ENCODE assay signal across 1 cellular context in genomic region chr6:22147469-22147815, GRCh38.
TF ChIP-seq lines count a peak whose summit lies in the region.

No MANE protein-coding gene starts in this region.

TF ChIP-seq in GM12878, 131 proteins besides CTCF, POLR2A, EP300 and RAD21 (continued from another document):
- no peak for TF ChIP-seq BCLAF1 (IDR thresholded peaks at IDR 0.05)
- TF ChIP-seq ZNF384 (IDR thresholded peaks at IDR 0.05; ENCODE audit: borderline replicate concordance, low read depth, low read length), result no peak
- TF ChIP-seq BACH1 (IDR thresholded peaks at IDR 0.05; ENCODE audit: borderline replicate concordance), result no peak
- TF ChIP-seq BRCA1 (IDR thresholded peaks at IDR 0.05; ENCODE audit: low read depth, low read length), result no peak
- TF ChIP-seq SMARCA5 (IDR thresholded peaks at IDR 0.05), result no peak
- no peak for TF ChIP-seq IRF3 (IDR thresholded peaks at IDR 0.05)
- TF ChIP-seq HSF1 (IDR thresholded peaks at IDR 0.05; ENCODE audit: low read depth, low read length), result no peak
- TF ChIP-seq RCOR1 (conservative IDR thresholded peaks at IDR 0.05; ENCODE audit: low read depth, low read length), result no peak
- TF ChIP-seq E2F8 (IDR thresholded peaks at IDR 0.05; ENCODE audit: low read depth, partially characterized antibody), result no peak
- TF ChIP-seq CHD4 (IDR thresholded peaks at IDR 0.05), result no peak
- no peak for TF ChIP-seq ZSCAN29 (IDR thresholded peaks at IDR 0.05)
- TF ChIP-seq POLR2AphosphoS5 (IDR thresholded peaks at IDR 0.05; ENCODE audit: low read length), result no peak
- no peak for TF ChIP-seq NR2F1 (conservative IDR thresholded peaks at IDR 0.05)
- no peak for TF ChIP-seq GABPA (IDR thresholded peaks at IDR 0.05; ENCODE audit: low read depth)
- no peak for TF ChIP-seq SMAD1 (IDR thresholded peaks at IDR 0.05; ENCODE audit: low read depth, partially characterized antibody)
